In the genomic region with DNA sequence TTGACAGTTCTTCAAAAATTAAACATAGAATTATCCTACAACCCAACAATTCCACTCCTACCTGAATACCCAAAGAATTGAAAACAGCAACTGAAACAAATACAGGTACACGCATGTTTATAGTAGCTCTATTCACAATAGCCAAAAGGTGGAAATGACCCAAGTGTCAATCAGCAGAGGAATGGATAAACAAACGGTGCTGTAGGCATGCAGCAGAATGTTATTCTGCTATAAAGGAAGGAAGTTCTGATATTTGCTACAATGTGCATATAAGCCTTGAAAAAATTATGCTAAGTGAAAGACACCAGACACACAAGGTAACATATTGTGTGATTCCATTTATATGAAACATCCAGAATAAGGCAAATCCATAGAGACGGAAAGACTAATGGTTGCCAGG, we compare ENCODE assay signal across 15 cellular contexts. TPM values are rescaled to one million over a fixed set of nuclear protein-coding genes. Genes with fewer than 3 reads are reported as not detected.
A peak's percentile ranks its signal among the peaks of the same experiment; 100 is the strongest.
DNase-seq lines count a peak whose midpoint lies in the region; ATAC-seq, FAIRE-seq and TF ChIP-seq lines count a peak whose summit lies in the region.
"Had no signal": no experiment of that assay in that cellular context is flagged by ENCODE, and none has a peak within 500 bp of the region (broad histone marks: within the 10 kb centered on the region; RNA-seq: fewer than 3 reads in every experiment).

No MANE protein-coding gene starts in this region.

- TF ChIP-seq EP300 in upper lobe of left lung (IDR thresholded peaks at IDR 0.05) = no peak

- H3K27ac ChIP-seq in pancreas (no peak overlapping the region), upper lobe of left lung (no peak overlapping the region)
- H3K27ac ChIP-seq: BLaER1 treated with 17β-estradiol and CSF1 and Interleukin-3, amounts not matched to agents 10 nM and 100 nM; HL-60 had no signal

- H3K4me1 ChIP-seq in pancreas (peaks cover 0 to 5% (median 0%) of the 10 kb centered on the region in 3 donors), upper lobe of left lung (peaks cover 0 to 9% (median 6%) of the 10 kb centered on the region in 4 donors)

- intact Hi-C loops in pancreas (cut with DNase I) = loop anchor here in 2 of 3 donors (10.0 kb wide), 2 partner anchors 144 to 324 kb away; no protein-coding TSS in a partner anchor

- TF ChIP-seq POLR2A in upper lobe of left lung (IDR thresholded peaks at IDR 0.05) = no peak

- DNase-seq in HTR-8/SVneo (ENCODE audit: insufficient read length, low spot score) = no peak
- DNase-seq in dermis microvascular lymphatic vessel endothelial cell (ENCODE audit: low read depth in 2 of 2) = peak; percentile 63 to 83
- peak; percentile 21 to 88 for DNase-seq in lung microvascular endothelial cell (ENCODE audit: low read depth in 2 of 2)
- no peak for DNase-seq in GM19238 (ENCODE audit: insufficient read length, low spot score)
- no peak for DNase-seq in pancreas
- DNase-seq in upper lobe of left lung = no peak
- DNase-seq: Calu3; CD8-positive, alpha-beta T cell; DMS79 treated with DMSO at 0.1 percent for 48 hours; GF-D8; GOT3; H7; IMR-90 had no signal

- TF ChIP-seq CTCF in pancreas (IDR thresholded peaks at IDR 0.05) (no peak), upper lobe of left lung (IDR thresholded peaks at IDR 0.05) (no peak)

- ATAC-seq in pancreas (no peak), upper lobe of left lung (ENCODE audit: low FRiP score in 2 of 2) (no peak)
- ATAC-seq: CD8-positive, alpha-beta T cell had no signal

- H3K36me3 ChIP-seq in pancreas (no peaks in the 10 kb centered on the region), upper lobe of left lung (no peaks in the 10 kb centered on the region)
- H3K36me3 ChIP-seq: BLaER1 treated with 17β-estradiol and CSF1 and Interleukin-3, amounts not matched to agents 10 nM and 100 nM had no signal

- FAIRE-seq in HTR-8/SVneo (lab: Jason Lieb, UNC) = peak; percentile 98
- FAIRE-seq in pancreas (lab: Jason Lieb, UNC) = no peak

- H3K4me3 ChIP-seq in pancreas (no peak overlapping the region), upper lobe of left lung (no peak overlapping the region)
- H3K4me3 ChIP-seq: BLaER1 treated with 17β-estradiol and CSF1 and Interleukin-3, amounts not matched to agents 10 nM and 100 nM had no signal

- no peaks in the 10 kb centered on the region for H3K9me3 ChIP-seq in pancreas
- no peaks in the 10 kb centered on the region for H3K9me3 ChIP-seq in upper lobe of left lung
- H3K9me3 ChIP-seq: BLaER1 treated with 17β-estradiol and CSF1 and Interleukin-3, amounts not matched to agents 10 nM and 100 nM had no signal

- H3K27me3 ChIP-seq in pancreas = no peaks in the 10 kb centered on the region
- H3K27me3 ChIP-seq in upper lobe of left lung = no peaks in the 10 kb centered on the region
- H3K27me3 ChIP-seq: BLaER1 treated with 17β-estradiol and CSF1 and Interleukin-3, amounts not matched to agents 10 nM and 100 nM had no signal

- WGBS in pancreas, 2 donors = 23 to 33% methylated on average over 3 of the region's 3 CpGs
- WGBS in upper lobe of left lung, 2 donors = 42 to 52% methylated on average over 3 of the region's 3 CpGs

RNA-seq across cellular contexts. Expression of gene PRELID3B, which starts 38.5 kb away (rescaled TPM):
- 66.8 and 93.3 TPM in 2 replicates for total RNA-seq in dermis microvascular lymphatic vessel endothelial cell
- 71.5 and 86.5 TPM in 2 replicates for total RNA-seq in lung microvascular endothelial cell
- 10 to 100 TPM; 12.6 to 23.2 (median 18.9) TPM for total RNA-seq in pancreas
- 10 to 100 TPM in 1 of 2 donors, 1 to 10 TPM in 1; 8.4 to 24.9 TPM for polyA plus RNA-seq in pancreas
- total RNA-seq in upper lobe of left lung = 10 to 100 TPM in 5 of 6 donors, 1 to 10 TPM in 1; 5.2 to 77.1 (median 46.0) TPM

RNA-seq across cellular contexts. Expression of gene ATP5F1E, which starts 48.9 kb away (rescaled TPM):
- total RNA-seq in dermis microvascular lymphatic vessel endothelial cell (41.7 and 42.4 TPM in 2 replicates), lung microvascular endothelial cell (41.6 and 80.0 TPM in 2 replicates), pancreas (10 to 100 TPM; 11.2 to 28.2 (median 21.7) TPM), upper lobe of left lung (10 to 100 TPM; 18.9 to 75.0 (median 32.3) TPM)
- polyA plus RNA-seq in pancreas = 10 to 100 TPM; 25.5 to 38.0 TPM

Comparison
In these comparisons a context has a peak if more than half of its experiments do, and no peak if none do; other contexts are left out.
1. DNase-seq: peak in dermis microvascular lymphatic vessel endothelial cell (2 of 2) and lung microvascular endothelial cell (2 of 2); none in HTR-8/SVneo (single experiment), GM19238 (single experiment), pancreas (0 of 6) and upper lobe of left lung (0 of 2).